2 cellular contexts compared by ENCODE assay signal in the genomic region with DNA sequence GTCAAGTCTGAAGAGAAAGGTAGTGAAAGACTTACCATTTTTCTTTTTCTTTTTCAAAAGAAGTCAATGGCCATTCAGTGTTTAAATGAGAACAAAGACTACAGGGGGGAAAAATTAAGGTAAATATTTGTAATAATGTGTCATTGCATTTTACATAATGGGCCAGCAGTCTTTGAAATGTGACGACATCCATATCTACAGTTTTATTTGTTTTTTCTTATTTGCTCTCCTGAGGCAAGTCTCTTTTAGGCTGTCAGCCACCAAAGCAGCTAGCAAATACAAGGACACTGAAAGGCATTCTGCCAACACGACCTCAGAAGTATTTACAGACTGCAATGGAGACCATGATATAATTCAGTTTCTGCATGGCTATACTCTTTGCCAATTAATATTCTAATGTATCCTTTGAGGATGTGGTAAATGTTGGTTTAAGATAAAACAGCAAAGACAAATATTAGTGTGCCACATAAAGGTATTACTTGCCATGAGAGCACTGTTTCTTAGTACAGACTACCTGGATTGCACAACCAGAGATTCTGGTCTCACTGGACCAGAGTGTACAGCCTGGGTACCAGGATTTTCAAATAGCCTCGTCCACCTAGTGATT.
TF ChIP-seq lines count a peak whose summit lies in the region.

No MANE protein-coding gene starts in this region.

TF ChIP-seq in SK-N-SH, 30 proteins besides CTCF, POLR2A, EP300 and RAD21 (continued from another document):
- TF ChIP-seq, protein P1, sequence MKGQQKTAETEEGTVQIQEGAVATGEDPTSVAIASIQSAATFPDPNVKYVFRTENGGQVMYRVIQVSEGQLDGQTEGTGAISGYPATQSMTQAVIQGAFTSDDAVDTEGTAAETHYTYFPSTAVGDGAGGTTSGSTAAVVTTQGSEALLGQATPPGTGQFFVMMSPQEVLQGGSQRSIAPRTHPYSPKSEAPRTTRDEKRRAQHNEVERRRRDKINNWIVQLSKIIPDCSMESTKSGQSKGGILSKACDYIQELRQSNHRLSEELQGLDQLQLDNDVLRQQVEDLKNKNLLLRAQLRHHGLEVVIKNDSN (IDR thresholded peaks at IDR 0.05; ENCODE audit: borderline replicate concordance, low read depth) = no peak
- TF ChIP-seq TEAD4 (IDR thresholded peaks at IDR 0.05; ENCODE audit: borderline replicate concordance, insufficient read depth) = no peak

TF ChIP-seq in SK-N-SH treated with all-trans-retinoic acid at 6 μM for 48 hours, 23 proteins besides CTCF, POLR2A, EP300 and RAD21 (continued from another document):
- TF ChIP-seq, protein P2, sequence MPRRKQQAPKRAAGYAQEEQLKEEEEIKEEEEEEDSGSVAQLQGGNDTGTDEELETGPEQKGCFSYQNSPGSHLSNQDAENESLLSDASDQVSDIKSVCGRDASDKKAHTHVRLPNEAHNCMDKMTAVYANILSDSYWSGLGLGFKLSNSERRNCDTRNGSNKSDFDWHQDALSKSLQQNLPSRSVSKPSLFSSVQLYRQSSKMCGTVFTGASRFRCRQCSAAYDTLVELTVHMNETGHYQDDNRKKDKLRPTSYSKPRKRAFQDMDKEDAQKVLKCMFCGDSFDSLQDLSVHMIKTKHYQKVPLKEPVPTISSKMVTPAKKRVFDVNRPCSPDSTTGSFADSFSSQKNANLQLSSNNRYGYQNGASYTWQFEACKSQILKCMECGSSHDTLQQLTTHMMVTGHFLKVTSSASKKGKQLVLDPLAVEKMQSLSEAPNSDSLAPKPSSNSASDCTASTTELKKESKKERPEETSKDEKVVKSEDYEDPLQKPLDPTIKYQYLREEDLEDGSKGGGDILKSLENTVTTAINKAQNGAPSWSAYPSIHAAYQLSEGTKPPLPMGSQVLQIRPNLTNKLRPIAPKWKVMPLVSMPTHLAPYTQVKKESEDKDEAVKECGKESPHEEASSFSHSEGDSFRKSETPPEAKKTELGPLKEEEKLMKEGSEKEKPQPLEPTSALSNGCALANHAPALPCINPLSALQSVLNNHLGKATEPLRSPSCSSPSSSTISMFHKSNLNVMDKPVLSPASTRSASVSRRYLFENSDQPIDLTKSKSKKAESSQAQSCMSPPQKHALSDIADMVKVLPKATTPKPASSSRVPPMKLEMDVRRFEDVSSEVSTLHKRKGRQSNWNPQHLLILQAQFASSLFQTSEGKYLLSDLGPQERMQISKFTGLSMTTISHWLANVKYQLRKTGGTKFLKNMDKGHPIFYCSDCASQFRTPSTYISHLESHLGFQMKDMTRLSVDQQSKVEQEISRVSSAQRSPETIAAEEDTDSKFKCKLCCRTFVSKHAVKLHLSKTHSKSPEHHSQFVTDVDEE (CRISPR knock-in tag; IDR thresholded peaks at IDR 0.05) = no peak
